In the genomic region with DNA sequence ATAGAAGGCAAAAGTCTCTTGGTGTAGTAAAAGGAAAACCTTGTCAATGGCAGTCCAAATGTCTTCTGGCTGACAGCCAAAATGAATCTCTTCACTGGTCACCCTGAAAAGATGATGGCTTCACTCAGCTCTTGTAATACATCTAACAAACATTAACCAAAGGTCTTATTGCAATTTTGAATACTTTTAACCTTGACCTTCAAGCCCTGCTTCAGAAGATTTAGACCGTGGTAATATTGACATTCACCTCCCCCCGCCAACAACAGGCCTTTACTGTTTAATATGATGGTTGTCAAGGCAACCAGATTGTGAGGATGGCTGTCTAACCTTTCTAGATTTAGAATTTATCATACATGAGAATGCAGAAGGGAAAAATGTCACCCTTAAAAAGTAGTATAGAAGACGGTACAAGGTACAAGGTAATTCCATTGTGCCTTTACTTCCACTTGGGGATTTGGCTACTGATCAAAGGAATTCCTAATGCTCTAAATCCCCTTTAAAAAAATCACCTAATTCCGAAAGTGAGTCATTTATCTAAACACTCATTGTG, we compare ENCODE assay signal across 1 cellular context.
TF ChIP-seq lines count a peak whose summit lies in the region.

No MANE protein-coding gene starts in this region.

TF ChIP-seq in HepG2, 621 proteins besides CTCF, POLR2A, EP300 and RAD21 (continued from another document and continues in another):
- TF ChIP-seq, protein P1, sequence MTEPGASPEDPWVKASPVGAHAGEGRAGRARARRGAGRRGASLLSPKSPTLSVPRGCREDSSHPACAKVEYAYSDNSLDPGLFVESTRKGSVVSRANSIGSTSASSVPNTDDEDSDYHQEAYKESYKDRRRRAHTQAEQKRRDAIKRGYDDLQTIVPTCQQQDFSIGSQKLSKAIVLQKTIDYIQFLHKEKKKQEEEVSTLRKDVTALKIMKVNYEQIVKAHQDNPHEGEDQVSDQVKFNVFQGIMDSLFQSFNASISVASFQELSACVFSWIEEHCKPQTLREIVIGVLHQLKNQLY (CRISPR knock-in tag; IDR thresholded peaks at IDR 0.05), result no peak
- TF ChIP-seq, protein P2, sequence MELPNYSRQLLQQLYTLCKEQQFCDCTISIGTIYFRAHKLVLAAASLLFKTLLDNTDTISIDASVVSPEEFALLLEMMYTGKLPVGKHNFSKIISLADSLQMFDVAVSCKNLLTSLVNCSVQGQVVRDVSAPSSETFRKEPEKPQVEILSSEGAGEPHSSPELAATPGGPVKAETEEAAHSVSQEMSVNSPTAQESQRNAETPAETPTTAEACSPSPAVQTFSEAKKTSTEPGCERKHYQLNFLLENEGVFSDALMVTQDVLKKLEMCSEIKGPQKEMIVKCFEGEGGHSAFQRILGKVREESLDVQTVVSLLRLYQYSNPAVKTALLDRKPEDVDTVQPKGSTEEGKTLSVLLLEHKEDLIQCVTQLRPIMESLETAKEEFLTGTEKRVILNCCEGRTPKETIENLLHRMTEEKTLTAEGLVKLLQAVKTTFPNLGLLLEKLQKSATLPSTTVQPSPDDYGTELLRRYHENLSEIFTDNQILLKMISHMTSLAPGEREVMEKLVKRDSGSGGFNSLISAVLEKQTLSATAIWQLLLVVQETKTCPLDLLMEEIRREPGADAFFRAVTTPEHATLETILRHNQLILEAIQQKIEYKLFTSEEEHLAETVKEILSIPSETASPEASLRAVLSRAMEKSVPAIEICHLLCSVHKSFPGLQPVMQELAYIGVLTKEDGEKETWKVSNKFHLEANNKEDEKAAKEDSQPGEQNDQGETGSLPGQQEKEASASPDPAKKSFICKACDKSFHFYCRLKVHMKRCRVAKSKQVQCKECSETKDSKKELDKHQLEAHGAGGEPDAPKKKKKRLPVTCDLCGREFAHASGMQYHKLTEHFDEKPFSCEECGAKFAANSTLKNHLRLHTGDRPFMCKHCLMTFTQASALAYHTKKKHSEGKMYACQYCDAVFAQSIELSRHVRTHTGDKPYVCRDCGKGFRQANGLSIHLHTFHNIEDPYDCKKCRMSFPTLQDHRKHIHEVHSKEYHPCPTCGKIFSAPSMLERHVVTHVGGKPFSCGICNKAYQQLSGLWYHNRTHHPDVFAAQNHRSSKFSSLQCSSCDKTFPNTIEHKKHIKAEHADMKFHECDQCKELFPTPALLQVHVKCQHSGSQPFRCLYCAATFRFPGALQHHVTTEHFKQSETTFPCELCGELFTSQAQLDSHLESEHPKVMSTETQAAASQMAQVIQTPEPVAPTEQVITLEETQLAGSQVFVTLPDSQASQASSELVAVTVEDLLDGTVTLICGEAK (IDR thresholded peaks at IDR 0.05), result no peak
- TF ChIP-seq, protein P2 (CRISPR knock-in tag; IDR thresholded peaks at IDR 0.05), result no peak; the same call in 1 of the 2 replicates
- TF ChIP-seq SKI (IDR thresholded peaks at IDR 0.05; ENCODE audit: partially characterized antibody) (peak; percentile 88), ZNF776 (CRISPR knock-in tag; IDR thresholded peaks at IDR 0.05) (no peak), ZNF460 (CRISPR knock-in tag; IDR thresholded peaks at IDR 0.05; ENCODE audit: borderline replicate concordance) (no peak), NPAS2 (CRISPR knock-in tag; IDR thresholded peaks at IDR 0.05; ENCODE audit: borderline replicate concordance) (no peak), CBFB (CRISPR knock-in tag; IDR thresholded peaks at IDR 0.05) (no peak), GLI4 (CRISPR knock-in tag; IDR thresholded peaks at IDR 0.05; ENCODE audit: borderline replicate concordance) (no peak), ATF7-NPFF (CRISPR knock-in tag; IDR thresholded peaks at IDR 0.05; ENCODE audit: low read depth) (no peak), HNF4A (CRISPR knock-in tag; IDR thresholded peaks at IDR 0.05) (peak; percentile 89), ZNF274 (CRISPR knock-in tag; IDR thresholded peaks at IDR 0.05) (no peak), ZNF598 (CRISPR knock-in tag; IDR thresholded peaks at IDR 0.05; ENCODE audit: borderline replicate concordance) (no peak), MAZ (IDR thresholded peaks at IDR 0.05; ENCODE audit: borderline replicate concordance, low read depth, low read length) (no peak), MAZ (CRISPR knock-in tag; IDR thresholded peaks at IDR 0.05; ENCODE audit: low read depth) (no peak), SP4 (CRISPR knock-in tag; IDR thresholded peaks at IDR 0.05) (no peak), ZNF547 (CRISPR knock-in tag; IDR thresholded peaks at IDR 0.05) (no peak), KMT2B (CRISPR knock-in tag; IDR thresholded peaks at IDR 0.05) (no peak), KLF9 (CRISPR knock-in tag; IDR thresholded peaks at IDR 0.05; ENCODE audit: low read depth) (no peak), PAX8 (CRISPR knock-in tag; IDR thresholded peaks at IDR 0.05; ENCODE audit: borderline replicate concordance) (no peak), ZNF33A (CRISPR knock-in tag; IDR thresholded peaks at IDR 0.05; ENCODE audit: borderline replicate concordance) (no peak), ZBTB20 (CRISPR knock-in tag; IDR thresholded peaks at IDR 0.05; ENCODE audit: borderline replicate concordance, low read depth) (0 out of 2 replicates have a peak, but pooled peaks have one; percentile 27), MBD4 (IDR thresholded peaks at IDR 0.05; ENCODE audit: borderline replicate concordance, low read length) (peak; percentile 80; the same call in 1 of the 2 replicates), NFIC (IDR thresholded peaks at IDR 0.05; ENCODE audit: low read length) (peak; percentile 98), SP2 (CRISPR knock-in tag; IDR thresholded peaks at IDR 0.05) (no peak), MATR3 (CRISPR knock-in tag; IDR thresholded peaks at IDR 0.05) (no peak), GATAD2A (CRISPR knock-in tag; IDR thresholded peaks at IDR 0.05) (peak; percentile 92), ZNF850 (CRISPR knock-in tag; conservative IDR thresholded peaks at IDR 0.05) (no peak), ZNF501 (CRISPR knock-in tag; IDR thresholded peaks at IDR 0.05) (no peak), MED13 (CRISPR knock-in tag; IDR thresholded peaks at IDR 0.05) (peak; percentile 78; the same call in 1 of the 2 replicates), ZNF556 (CRISPR knock-in tag; IDR thresholded peaks at IDR 0.05; ENCODE audit: borderline replicate concordance) (no peak), SMARCE1 (IDR thresholded peaks at IDR 0.05; ENCODE audit: borderline replicate concordance) (no peak), ZIK1 (CRISPR knock-in tag; IDR thresholded peaks at IDR 0.05; ENCODE audit: borderline replicate concordance, low read depth) (no peak), ZNF230 (CRISPR knock-in tag; IDR thresholded peaks at IDR 0.05) (no peak)
- TF ChIP-seq, protein P3, sequence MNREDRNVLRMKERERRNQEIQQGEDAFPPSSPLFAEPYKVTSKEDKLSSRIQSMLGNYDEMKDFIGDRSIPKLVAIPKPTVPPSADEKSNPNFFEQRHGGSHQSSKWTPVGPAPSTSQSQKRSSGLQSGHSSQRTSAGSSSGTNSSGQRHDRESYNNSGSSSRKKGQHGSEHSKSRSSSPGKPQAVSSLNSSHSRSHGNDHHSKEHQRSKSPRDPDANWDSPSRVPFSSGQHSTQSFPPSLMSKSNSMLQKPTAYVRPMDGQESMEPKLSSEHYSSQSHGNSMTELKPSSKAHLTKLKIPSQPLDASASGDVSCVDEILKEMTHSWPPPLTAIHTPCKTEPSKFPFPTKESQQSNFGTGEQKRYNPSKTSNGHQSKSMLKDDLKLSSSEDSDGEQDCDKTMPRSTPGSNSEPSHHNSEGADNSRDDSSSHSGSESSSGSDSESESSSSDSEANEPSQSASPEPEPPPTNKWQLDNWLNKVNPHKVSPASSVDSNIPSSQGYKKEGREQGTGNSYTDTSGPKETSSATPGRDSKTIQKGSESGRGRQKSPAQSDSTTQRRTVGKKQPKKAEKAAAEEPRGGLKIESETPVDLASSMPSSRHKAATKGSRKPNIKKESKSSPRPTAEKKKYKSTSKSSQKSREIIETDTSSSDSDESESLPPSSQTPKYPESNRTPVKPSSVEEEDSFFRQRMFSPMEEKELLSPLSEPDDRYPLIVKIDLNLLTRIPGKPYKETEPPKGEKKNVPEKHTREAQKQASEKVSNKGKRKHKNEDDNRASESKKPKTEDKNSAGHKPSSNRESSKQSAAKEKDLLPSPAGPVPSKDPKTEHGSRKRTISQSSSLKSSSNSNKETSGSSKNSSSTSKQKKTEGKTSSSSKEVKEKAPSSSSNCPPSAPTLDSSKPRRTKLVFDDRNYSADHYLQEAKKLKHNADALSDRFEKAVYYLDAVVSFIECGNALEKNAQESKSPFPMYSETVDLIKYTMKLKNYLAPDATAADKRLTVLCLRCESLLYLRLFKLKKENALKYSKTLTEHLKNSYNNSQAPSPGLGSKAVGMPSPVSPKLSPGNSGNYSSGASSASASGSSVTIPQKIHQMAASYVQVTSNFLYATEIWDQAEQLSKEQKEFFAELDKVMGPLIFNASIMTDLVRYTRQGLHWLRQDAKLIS (CRISPR knock-in tag; IDR thresholded peaks at IDR 0.05), result no peak
- TF ChIP-seq, protein P4, sequence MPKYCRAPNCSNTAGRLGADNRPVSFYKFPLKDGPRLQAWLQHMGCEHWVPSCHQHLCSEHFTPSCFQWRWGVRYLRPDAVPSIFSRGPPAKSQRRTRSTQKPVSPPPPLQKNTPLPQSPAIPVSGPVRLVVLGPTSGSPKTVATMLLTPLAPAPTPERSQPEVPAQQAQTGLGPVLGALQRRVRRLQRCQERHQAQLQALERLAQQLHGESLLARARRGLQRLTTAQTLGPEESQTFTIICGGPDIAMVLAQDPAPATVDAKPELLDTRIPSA (CRISPR knock-in tag; IDR thresholded peaks at IDR 0.05; ENCODE audit: borderline replicate concordance), result no peak
- TF ChIP-seq, protein P5, sequence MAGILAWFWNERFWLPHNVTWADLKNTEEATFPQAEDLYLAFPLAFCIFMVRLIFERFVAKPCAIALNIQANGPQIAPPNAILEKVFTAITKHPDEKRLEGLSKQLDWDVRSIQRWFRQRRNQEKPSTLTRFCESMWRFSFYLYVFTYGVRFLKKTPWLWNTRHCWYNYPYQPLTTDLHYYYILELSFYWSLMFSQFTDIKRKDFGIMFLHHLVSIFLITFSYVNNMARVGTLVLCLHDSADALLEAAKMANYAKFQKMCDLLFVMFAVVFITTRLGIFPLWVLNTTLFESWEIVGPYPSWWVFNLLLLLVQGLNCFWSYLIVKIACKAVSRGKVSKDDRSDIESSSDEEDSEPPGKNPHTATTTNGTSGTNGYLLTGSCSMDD (CRISPR knock-in tag; IDR thresholded peaks at IDR 0.05), result no peak
- TF ChIP-seq, protein P6, sequence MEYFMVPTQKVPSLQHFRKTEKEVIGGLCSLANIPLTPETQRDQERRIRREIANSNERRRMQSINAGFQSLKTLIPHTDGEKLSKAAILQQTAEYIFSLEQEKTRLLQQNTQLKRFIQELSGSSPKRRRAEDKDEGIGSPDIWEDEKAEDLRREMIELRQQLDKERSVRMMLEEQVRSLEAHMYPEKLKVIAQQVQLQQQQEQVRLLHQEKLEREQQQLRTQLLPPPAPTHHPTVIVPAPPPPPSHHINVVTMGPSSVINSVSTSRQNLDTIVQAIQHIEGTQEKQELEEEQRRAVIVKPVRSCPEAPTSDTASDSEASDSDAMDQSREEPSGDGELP (IDR thresholded peaks at IDR 0.05; ENCODE audit: borderline replicate concordance, low read depth), result no peak
- TF ChIP-seq, protein P7, sequence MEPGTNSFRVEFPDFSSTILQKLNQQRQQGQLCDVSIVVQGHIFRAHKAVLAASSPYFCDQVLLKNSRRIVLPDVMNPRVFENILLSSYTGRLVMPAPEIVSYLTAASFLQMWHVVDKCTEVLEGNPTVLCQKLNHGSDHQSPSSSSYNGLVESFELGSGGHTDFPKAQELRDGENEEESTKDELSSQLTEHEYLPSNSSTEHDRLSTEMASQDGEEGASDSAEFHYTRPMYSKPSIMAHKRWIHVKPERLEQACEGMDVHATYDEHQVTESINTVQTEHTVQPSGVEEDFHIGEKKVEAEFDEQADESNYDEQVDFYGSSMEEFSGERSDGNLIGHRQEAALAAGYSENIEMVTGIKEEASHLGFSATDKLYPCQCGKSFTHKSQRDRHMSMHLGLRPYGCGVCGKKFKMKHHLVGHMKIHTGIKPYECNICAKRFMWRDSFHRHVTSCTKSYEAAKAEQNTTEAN (CRISPR knock-in tag; conservative IDR thresholded peaks at IDR 0.05), result no peak
- TF ChIP-seq, protein P8, sequence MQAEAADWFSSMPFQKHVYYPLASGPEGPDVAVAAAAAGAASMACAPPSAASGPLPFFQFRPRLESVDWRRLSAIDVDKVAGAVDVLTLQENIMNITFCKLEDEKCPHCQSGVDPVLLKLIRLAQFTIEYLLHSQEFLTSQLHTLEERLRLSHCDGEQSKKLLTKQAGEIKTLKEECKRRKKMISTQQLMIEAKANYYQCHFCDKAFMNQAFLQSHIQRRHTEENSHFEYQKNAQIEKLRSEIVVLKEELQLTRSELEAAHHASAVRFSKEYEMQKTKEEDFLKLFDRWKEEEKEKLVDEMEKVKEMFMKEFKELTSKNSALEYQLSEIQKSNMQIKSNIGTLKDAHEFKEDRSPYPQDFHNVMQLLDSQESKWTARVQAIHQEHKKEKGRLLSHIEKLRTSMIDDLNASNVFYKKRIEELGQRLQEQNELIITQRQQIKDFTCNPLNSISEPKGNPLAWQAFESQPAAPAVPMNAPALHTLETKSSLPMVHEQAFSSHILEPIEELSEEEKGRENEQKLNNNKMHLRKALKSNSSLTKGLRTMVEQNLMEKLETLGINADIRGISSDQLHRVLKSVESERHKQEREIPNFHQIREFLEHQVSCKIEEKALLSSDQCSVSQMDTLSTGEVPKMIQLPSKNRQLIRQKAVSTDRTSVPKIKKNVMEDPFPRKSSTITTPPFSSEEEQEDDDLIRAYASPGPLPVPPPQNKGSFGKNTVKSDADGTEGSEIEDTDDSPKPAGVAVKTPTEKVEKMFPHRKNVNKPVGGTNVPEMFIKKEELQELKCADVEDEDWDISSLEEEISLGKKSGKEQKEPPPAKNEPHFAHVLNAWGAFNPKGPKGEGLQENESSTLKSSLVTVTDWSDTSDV (CRISPR knock-in tag; IDR thresholded peaks at IDR 0.05), result no peak
